ENCODE assay signal across 8 cellular contexts in the genomic region with DNA sequence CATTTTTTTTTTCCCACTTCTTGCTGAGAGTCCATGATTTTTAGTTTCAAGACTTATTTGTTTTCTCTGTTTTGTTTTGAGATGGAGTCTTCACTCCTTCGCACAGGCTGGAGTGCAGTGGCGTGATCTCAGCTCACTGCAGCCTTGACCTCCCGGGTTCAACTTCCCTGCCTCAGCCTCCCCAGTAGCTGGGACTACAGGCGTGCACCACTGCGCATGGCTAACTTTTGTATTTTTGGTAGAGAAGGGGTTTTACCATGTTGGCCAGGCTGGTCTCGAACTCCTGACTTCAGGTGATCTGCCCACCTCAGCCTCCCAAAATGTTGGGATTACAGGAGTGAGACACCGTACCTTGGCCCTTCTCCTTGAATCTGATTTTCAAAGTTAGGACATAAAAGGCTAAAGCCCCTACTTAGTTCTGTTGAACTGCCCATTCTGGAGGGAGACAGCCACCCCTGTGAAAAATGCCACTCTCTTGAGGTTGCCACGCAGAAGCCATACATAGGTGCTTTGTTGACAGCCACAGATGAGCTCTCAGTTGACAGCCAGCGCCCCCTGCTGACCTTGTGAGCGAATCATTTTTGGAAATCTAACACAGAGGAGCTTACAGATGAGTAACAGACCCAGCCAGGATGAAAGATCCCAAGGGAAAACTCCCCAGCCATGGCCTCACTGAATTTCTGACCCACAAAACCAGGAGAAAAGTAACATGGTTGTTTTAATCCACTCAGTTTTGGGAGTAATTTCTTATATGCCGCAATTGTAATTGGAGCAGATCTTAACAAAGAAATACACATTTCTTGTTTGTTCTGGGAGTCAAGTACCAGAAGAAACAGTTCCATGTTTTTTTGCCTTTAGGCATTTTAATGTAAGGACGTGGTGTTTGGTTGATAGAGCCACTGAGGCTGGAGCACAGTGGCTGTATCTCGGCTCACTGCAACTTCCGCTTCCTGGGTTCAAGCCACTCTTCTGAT. TPM values are rescaled to one million over a fixed set of nuclear protein-coding genes. Genes with fewer than 3 reads are reported as not detected.
DNase-seq lines count a peak whose midpoint lies in the region; ATAC-seq and TF ChIP-seq lines count a peak whose summit lies in the region.

No MANE protein-coding gene starts in this region.

- no peak overlapping the region for H3K4ac ChIP-seq in IMR-90 (ENCODE audit: low read depth, low read length)

- H3K18ac ChIP-seq in IMR-90 (ENCODE audit: low read depth, low read length), result no peak overlapping the region

- TF ChIP-seq POLR2A in IMR-90 (IDR thresholded peaks at IDR 0.05; ENCODE audit: low read depth, low read length) (no peak), esophagus muscularis mucosa (IDR thresholded peaks at IDR 0.05; ENCODE audit: low read depth) (no peak)

- H3K9me3 ChIP-seq in IMR-90 (ENCODE audit: control insufficient read depth, insufficient read depth, low read length), result no peaks in the 10 kb centered on the region
- H3K9me3 ChIP-seq in OCI-LY3 (ENCODE audit: insufficient read depth, low read length), result no peaks in the 10 kb centered on the region
- no peaks in the 10 kb centered on the region for H3K9me3 ChIP-seq in esophagus muscularis mucosa

- TF ChIP-seq RAD21 in IMR-90 (IDR thresholded peaks at IDR 0.05; ENCODE audit: low read length), result peak; percentile 83

- no peak overlapping the region for H3K27ac Mint-ChIP-seq in naive thymus-derived CD8-positive, alpha-beta T cell
- H3K27ac Mint-ChIP-seq in stimulated activated effector memory CD8-positive, alpha-beta T cell treated with anti-CD3 and anti-CD28 coated beads, Interleukin-12 subunit alpha, Interleukin-12 subunit beta, amount 100 ng/mL, for 72 hours, result no peak overlapping the region

- WGBS in IMR-90 (ENCODE audit: extremely low coverage in 2 of 2, insufficient read length in 1 of 2), 2 experiments, result no CpG with 5 or more reads among the region's 14 CpGs
- WGBS in esophagus muscularis mucosa, result 55% methylated on average over 14 of the region's 14 CpGs

- H4K5ac ChIP-seq in IMR-90 (ENCODE audit: low read depth, low read length), result no peak overlapping the region

- no peak overlapping the region for H3K23ac ChIP-seq in IMR-90 (ENCODE audit: low read depth, low read length)

- no peaks in the 10 kb centered on the region for H3K9me3 Mint-ChIP-seq in naive thymus-derived CD8-positive, alpha-beta T cell
- H3K9me3 Mint-ChIP-seq in stimulated activated effector memory CD8-positive, alpha-beta T cell treated with anti-CD3 and anti-CD28 coated beads, Interleukin-12 subunit alpha, Interleukin-12 subunit beta, amount 100 ng/mL, for 72 hours, result no peaks in the 10 kb centered on the region

- H3K4me3 ChIP-seq in IMR-90 (ENCODE audit: insufficient read depth, low read depth, low read length) (no peak overlapping the region), OCI-LY3 (ENCODE audit: low read length) (peak overlapping the region; percentile 39), esophagus muscularis mucosa (no peak overlapping the region)

- CTCF ChIA-PET in IMR-90 (lab: Yijun Ruan, JAX), result interaction anchor here (0.5 to 2.2 kb wide), 21 partner anchors 9 to 396 kb away, joined by 3 to 19 read pairs (median 3); partner anchors contain the start of genes IST1, PKD1L3 and ZNF821

- H3K27me3 ChIP-seq in IMR-90 (ENCODE audit: control insufficient read depth, insufficient read depth, low read length) (no peaks in the 10 kb centered on the region; the same call in 1 of the 2 replicates), OCI-LY3 (ENCODE audit: low read depth, low read length) (peaks cover 2% of the 10 kb centered on the region; the same call in 1 of the 2 replicates), esophagus muscularis mucosa (no peaks in the 10 kb centered on the region)

- no peaks in the 10 kb centered on the region for H3K27me3 Mint-ChIP-seq in naive thymus-derived CD8-positive, alpha-beta T cell

- no TSS peak for BruUV-seq in IMR-90 (replicated peaks; lab: Mats Ljungman, UMichigan)

- no peaks in the 10 kb centered on the region for H3K9me1 ChIP-seq in IMR-90 (ENCODE audit: insufficient read depth, low read length)

- H2BK5ac ChIP-seq in IMR-90 (ENCODE audit: low read depth, low read length, poor library complexity, severe bottlenecking), result no peak overlapping the region

- TF ChIP-seq EP300 in esophagus muscularis mucosa (IDR thresholded peaks at IDR 0.05), result no peak

- H3K79me1 ChIP-seq in IMR-90 (ENCODE audit: low read depth in 1 of 2, low read length in 2 of 2), result no peaks in the 10 kb centered on the region

- H4K20me1 ChIP-seq in IMR-90 (ENCODE audit: insufficient read depth, low read length) (no peaks in the 10 kb centered on the region), OCI-LY3 (ENCODE audit: insufficient read depth, low read length) (no peaks in the 10 kb centered on the region)

- no peaks in the 10 kb centered on the region for H3K36me3 Mint-ChIP-seq in naive thymus-derived CD8-positive, alpha-beta T cell
- H3K36me3 Mint-ChIP-seq in stimulated activated effector memory CD8-positive, alpha-beta T cell treated with anti-CD3 and anti-CD28 coated beads, Interleukin-12 subunit alpha, Interleukin-12 subunit beta, amount 100 ng/mL, for 72 hours, result no peaks in the 10 kb centered on the region

- TF ChIP-seq CTCF in IMR-90 (conservative IDR thresholded peaks at IDR 0.05; ENCODE audit: low read depth, low read length), result peak; percentile 85
- peak; percentile 82 for TF ChIP-seq CTCF in OCI-LY3 (IDR thresholded peaks at IDR 0.05; ENCODE audit: low read depth, low read length)
- TF ChIP-seq CTCF in esophagus muscularis mucosa (IDR thresholded peaks at IDR 0.05), result peak; percentile 76 to 79 (median 77)

- no peak overlapping the region for H4K8ac ChIP-seq in IMR-90 (ENCODE audit: low read depth in 2 of 2, low read length in 2 of 2)

- H3K79me2 ChIP-seq in OCI-LY3 (ENCODE audit: low read length), result no peaks in the 10 kb centered on the region

- peak; percentile 82 for ATAC-seq in GM19452 (IDR thresholded peaks at IDR 0.05; ENCODE audit: unreplicated experiment)
- ATAC-seq in IMR-90 (ENCODE audit: low read depth), result peak; percentile 99
- ATAC-seq in naive thymus-derived CD8-positive, alpha-beta T cell, result peak; percentile 96
- peak; percentile 91 for ATAC-seq in stimulated activated effector memory CD8-positive, alpha-beta T cell treated with anti-CD3 and anti-CD28 coated beads, Interleukin-12 subunit alpha, Interleukin-12 subunit beta, amount 100 ng/mL, for 72 hours

- in situ Hi-C loops in IMR-90 (cut with MboI; ENCODE audit: low sequenced_read_pairs), result no loop called here

- no peak overlapping the region for H2AK5ac ChIP-seq in IMR-90 (ENCODE audit: low read depth, low read length)

- H3K4me2 ChIP-seq in IMR-90 (ENCODE audit: low read depth, low read length), result no peak overlapping the region
- peak overlapping the region; percentile 37 for H3K4me2 ChIP-seq in OCI-LY3 (ENCODE audit: low read length)

- H4K91ac ChIP-seq in IMR-90 (ENCODE audit: insufficient read depth, low read depth, low read length), result no peak overlapping the region

- H3K4me3 Mint-ChIP-seq in naive thymus-derived CD8-positive, alpha-beta T cell, result no peak overlapping the region
- no peak overlapping the region for H3K4me3 Mint-ChIP-seq in stimulated activated effector memory CD8-positive, alpha-beta T cell treated with anti-CD3 and anti-CD28 coated beads, Interleukin-12 subunit alpha, Interleukin-12 subunit beta, amount 100 ng/mL, for 72 hours

- peak; percentile 87 for DNase-seq in CD1c-positive myeloid dendritic cell (ENCODE audit: extremely low spot score)
- DNase-seq in IMR-90, result peak; percentile 83
- peak; percentile 83 for DNase-seq in activated T-cell treated with anti-CD3 and anti-CD28 coated beads for 1 hour (ENCODE audit: low read depth)
- DNase-seq in esophagus muscularis mucosa (ENCODE audit: extremely low spot score), result peak; percentile 96
- DNase-seq in naive thymus-derived CD8-positive, alpha-beta T cell, result peak; percentile 60 to 89 (median 73)
- DNase-seq in stimulated activated effector memory CD8-positive, alpha-beta T cell treated with anti-CD3 and anti-CD28 coated beads, Interleukin-12 subunit alpha, Interleukin-12 subunit beta, amount 100 ng/mL, for 72 hours (ENCODE audit: low spot score in 2 of 2), result peak; percentile 69 to 88

- no peak overlapping the region for H2AK9ac ChIP-seq in IMR-90 (replicated peaks; ENCODE audit: low read depth, low read length, poor library complexity)

- no peak overlapping the region for H3K56ac ChIP-seq in IMR-90 (ENCODE audit: extremely low read depth, insufficient read depth, low read length)

- H3K4me1 ChIP-seq in IMR-90 (ENCODE audit: control insufficient read depth, insufficient read depth, low read length), result no peaks in the 10 kb centered on the region
- peaks cover 17% of the 10 kb centered on the region for H3K4me1 ChIP-seq in OCI-LY3 (ENCODE audit: low read length)
- no peaks in the 10 kb centered on the region for H3K4me1 ChIP-seq in esophagus muscularis mucosa

- peaks cover 0 to 10% (median 3%) of the 10 kb centered on the region in 4 donors for H3K4me1 Mint-ChIP-seq in naive thymus-derived CD8-positive, alpha-beta T cell
- H3K4me1 Mint-ChIP-seq in stimulated activated effector memory CD8-positive, alpha-beta T cell treated with anti-CD3 and anti-CD28 coated beads, Interleukin-12 subunit alpha, Interleukin-12 subunit beta, amount 100 ng/mL, for 72 hours, result peaks cover 3% of the 10 kb centered on the region

- dilution Hi-C loops in IMR-90 (cut with HindIII; ENCODE audit: low sequenced_read_pairs, unreplicated experiment), result no loop called here

- H3K14ac ChIP-seq in IMR-90 (replicated peaks; ENCODE audit: low read depth, low read length), result no peak overlapping the region

- no peak overlapping the region for H2BK120ac ChIP-seq in IMR-90 (ENCODE audit: low read depth, low read length)

- POLR2A ChIA-PET in IMR-90 (lab: Charles Lee; ENCODE audit: unreplicated experiment), result interaction anchor here (0.6 kb wide), 1 partner anchor 67 kb away, joined by 8 read pairs; no protein-coding TSS in a partner anchor
- POLR2A ChIA-PET in naive thymus-derived CD8-positive, alpha-beta T cell (lab: Charles Lee), result interaction anchor here (0.6 to 1.0 kb wide), 5 partner anchors 66 to 549 kb away, joined by 3 to 4 read pairs (median 3); partner anchors contain the start of gene IST1

- intact Hi-C loops in IMR-90 (cut with micrococcal nuclease) (loop anchor here (1.0 to 10.0 kb wide), 3 partner anchors 64 to 197 kb away; partner anchors contain the start of genes IST1 and ZNF821), esophagus muscularis mucosa (cut with DNase I) (loop anchor here (5.0 kb wide), 2 partner anchors 64 to 79 kb away; partner anchors contain the start of genes IST1 and ZNF821)

- H2BK20ac ChIP-seq in IMR-90 (ENCODE audit: low read depth, low read length), result no peak overlapping the region

- no peaks in the 10 kb centered on the region for H3K36me3 ChIP-seq in IMR-90 (ENCODE audit: control insufficient read depth, insufficient read depth, low read length)
- H3K36me3 ChIP-seq in OCI-LY3 (replicated peaks; ENCODE audit: low read depth, low read length), result no peaks in the 10 kb centered on the region
- H3K36me3 ChIP-seq in esophagus muscularis mucosa, result no peaks in the 10 kb centered on the region

- H3K9ac ChIP-seq in IMR-90 (ENCODE audit: low read depth, low read length) (no peak overlapping the region), OCI-LY3 (ENCODE audit: low read length) (no peak overlapping the region)

- H2BK15ac ChIP-seq in IMR-90 (ENCODE audit: low read depth, low read length), result no peak overlapping the region

- H2AFZ ChIP-seq in IMR-90 (replicated peaks; ENCODE audit: low read length, poor library complexity) (peak overlapping the region; percentile 47), OCI-LY3 (ENCODE audit: low read depth, low read length) (peak overlapping the region; percentile 96)

- no peak overlapping the region for H3K27ac ChIP-seq in IMR-90 (ENCODE audit: insufficient read depth, low read length)
- H3K27ac ChIP-seq in OCI-LY3 (ENCODE audit: low read length), result no peak overlapping the region
- no peak overlapping the region for H3K27ac ChIP-seq in esophagus muscularis mucosa (replicated peaks in 1 of 4)

RNA-seq across cellular contexts. Expression of gene PKD1L3, which starts 38.8 kb away (rescaled TPM):
- total RNA-seq in IMR-90 (2012; rRNA removed) (not detected in 2 replicates), esophagus muscularis mucosa (under 1 TPM in 3 of 4 donors, not detected in 1; 0.06 to 0.42 (median 0.17) TPM)
- polyA plus RNA-seq in IMR-90 (2012; rRNA removed), result not detected in 2 replicates
- polyA plus RNA-seq in IMR-90 (2012; cell fraction: cytosol; rRNA removed), result not detected in 2 replicates
- not detected in 2 replicates for polyA plus RNA-seq in IMR-90 (2012; cell fraction: nucleus; rRNA removed; ENCODE audit: low replicate concordance)
- total RNA-seq in naive thymus-derived CD8-positive, alpha-beta T cell, result not detected
- polyA plus RNA-seq in naive thymus-derived CD8-positive, alpha-beta T cell, result not detected

RNA-seq across cellular contexts. Expression of gene DHODH, which starts 47.2 kb away (rescaled TPM):
- total RNA-seq in IMR-90 (2012; rRNA removed) (3.2 and 3.3 TPM in 2 replicates), esophagus muscularis mucosa (1 to 10 TPM; 3.3 to 6.8 (median 4.7) TPM)
- 4.1 and 4.5 TPM in 2 replicates for polyA plus RNA-seq in IMR-90 (2012; rRNA removed)
- polyA plus RNA-seq in IMR-90 (2012; cell fraction: cytosol; rRNA removed), result 2.9 and 4.9 TPM in 2 replicates
- polyA plus RNA-seq in IMR-90 (2012; cell fraction: nucleus; rRNA removed; ENCODE audit: low replicate concordance), result 3.5 and 4.1 TPM in 2 replicates
- total RNA-seq in naive thymus-derived CD8-positive, alpha-beta T cell, result 10 to 100 TPM; 14.6 to 14.8 TPM
- 10 to 100 TPM in 2 of 3 donors, 1 to 10 TPM in 1; 9.9 to 14.8 (median 12.5) TPM for polyA plus RNA-seq in naive thymus-derived CD8-positive, alpha-beta T cell
